In genomic region chr17:41512789-41513547, GRCh38 we compare ENCODE assay signal across 32 cellular contexts. TPM values are rescaled to one million over a fixed set of nuclear protein-coding genes. Genes with fewer than 3 reads are reported as not detected.
DNase-seq lines count a peak whose midpoint lies in the region; ATAC-seq and TF ChIP-seq lines count a peak whose summit lies in the region.
"Had no signal": no experiment of that assay in that cellular context is flagged by ENCODE, and none has a peak within 500 bp of the region (broad histone marks: within the 10 kb centered on the region; RNA-seq: fewer than 3 reads in every experiment).

No MANE protein-coding gene starts in this region.

- no peak overlapping the region for H2BK5ac ChIP-seq in H9 (ENCODE audit: insufficient read length, low read length)

- no peaks in the 10 kb centered on the region for H3K9me3 Mint-ChIP-seq in CD8-positive, alpha-beta T cell
- H3K9me3 Mint-ChIP-seq in H9 = no peaks in the 10 kb centered on the region; a peak in 2 of 5 replicates
- H3K9me3 Mint-ChIP-seq: activated CD8-positive, alpha-beta T cell treated with anti-CD3 and anti-CD28 coated beads for 36 hours; activated naive CD4-positive, alpha-beta T cell treated with anti-CD3 and anti-CD28 coated beads, Interleukin-2, amount 50 U/mL, for 24 hours; activated T-helper 2 cell treated with anti-CD3 and anti-CD28 coated beads, Interferon-gamma antibody, Interleukin-2, Interleukin-4, amounts not matched to agents 10 μg/mL and 5 μg/mL and 100 μg/mL, durations not matched to agents 14 hours and 24 hours and 36 hours; nephron had no signal

- H3K27me3 ChIP-seq in CD8-positive, alpha-beta T cell (ENCODE audit: insufficient read depth, low read length) = no peaks in the 10 kb centered on the region
- no peaks in the 10 kb centered on the region for H3K27me3 ChIP-seq in H9 (ENCODE audit: insufficient read depth, low read length)
- H3K27me3 ChIP-seq: colonic mucosa, thyroid gland had no signal

- H2BK20ac ChIP-seq in H9 (ENCODE audit: low read depth, low read length, poor library complexity, severe bottlenecking) = no peak overlapping the region

- no peak overlapping the region for H3K9ac ChIP-seq in H9 (ENCODE audit: extremely low read depth, insufficient read length, low read length)

- H3K79me1 ChIP-seq in H9 (ENCODE audit: insufficient read depth, low read depth, low read length, poor library complexity, severe bottlenecking) = no peaks in the 10 kb centered on the region

- no peak overlapping the region for H2BK15ac ChIP-seq in H9 (ENCODE audit: low read depth, low read length)

- H3K9me3 ChIP-seq in CD8-positive, alpha-beta T cell (ENCODE audit: low read length) = no peaks in the 10 kb centered on the region
- H3K9me3 ChIP-seq in H9 (ENCODE audit: control insufficient read depth, low read depth, low read length) = no peaks in the 10 kb centered on the region
- H3K9me3 ChIP-seq: colonic mucosa, esophagus muscularis mucosa, heart right ventricle, mucosa of descending colon, stomach, thyroid gland had no signal

- H3K4ac ChIP-seq in H9 (ENCODE audit: low read depth, low read length) = no peak overlapping the region

- H4K91ac ChIP-seq in H9 (ENCODE audit: insufficient read length, low read depth, low read length) = no peak overlapping the region

- no peak overlapping the region for H2BK12ac ChIP-seq in H9 (ENCODE audit: insufficient read length, low read depth, low read length)

- H2AK5ac ChIP-seq in H9 (ENCODE audit: insufficient read length, low read length) = no peak overlapping the region

- H3K27ac Mint-ChIP-seq in CD8-positive, alpha-beta T cell = peak overlapping the region; percentile 5
- peak overlapping the region in 2 of 3 experiments; percentile 27 to 71; a peak in 3 of 7 replicates for H3K27ac Mint-ChIP-seq in H9
- H3K27ac Mint-ChIP-seq: activated CD8-positive, alpha-beta T cell treated with anti-CD3 and anti-CD28 coated beads for 36 hours; activated naive CD4-positive, alpha-beta T cell treated with anti-CD3 and anti-CD28 coated beads, Interleukin-2, amount 50 U/mL, for 24 hours; activated T-helper 2 cell treated with anti-CD3 and anti-CD28 coated beads, Interferon-gamma antibody, Interleukin-2, Interleukin-4, amounts not matched to agents 10 μg/mL and 5 μg/mL and 100 μg/mL, durations not matched to agents 14 hours and 24 hours and 36 hours; B cell; nephron had no signal

- POLR2A ChIA-PET in CD8-positive, alpha-beta T cell (lab: Charles Lee) = no interaction called here

- H3K4me3 ChIP-seq in CD8-positive, alpha-beta T cell (ENCODE audit: low read depth, low read length) = no peak overlapping the region
- H3K4me3 ChIP-seq: colonic mucosa, esophagus muscularis mucosa, heart right ventricle, lung, mucosa of descending colon, stomach, thyroid gland had no signal

- H3K56ac ChIP-seq in H9 (ENCODE audit: insufficient read length, low read depth, low read length) = no peak overlapping the region

- no peak overlapping the region for H3K18ac ChIP-seq in H9 (ENCODE audit: insufficient read length, low read depth, low read length)

- H3K79me2 ChIP-seq in H9 (ENCODE audit: insufficient read depth, low read length) = no peaks in the 10 kb centered on the region

- no CpG with 5 or more reads among the region's 8 CpGs for WGBS in H9 (ENCODE audit: extremely low coverage, insufficient read length, low lambda C conversion rate)

- no peak overlapping the region for H3K4me2 ChIP-seq in H9 (ENCODE audit: insufficient read depth, insufficient read length, low read length)

- H2BK120ac ChIP-seq in H9 (ENCODE audit: low read depth, low read length, poor library complexity, severe bottlenecking) = no peak overlapping the region

- no peaks in the 10 kb centered on the region for H4K20me1 ChIP-seq in H9 (ENCODE audit: control insufficient read depth, insufficient read depth, insufficient read length)

- no peaks in the 10 kb centered on the region for H3K23me2 ChIP-seq in H9 (ENCODE audit: insufficient read length, low read depth, low read length, poor library complexity, severe bottlenecking)

- intact Hi-C loops in CD8-positive, alpha-beta T cell (cut with DNase I, micrococcal nuclease) = no loop called here

- H4K5ac ChIP-seq in H9 (ENCODE audit: insufficient read length, low read depth, low read length) = no peak overlapping the region

- no peak overlapping the region for H3K14ac ChIP-seq in H9 (ENCODE audit: insufficient read depth, low read length)

- DNase-seq in CD8-positive, alpha-beta T cell = no peak
- DNase-seq in H9 (no peak), NCI-H2081 treated with DMSO at 0.1 percent for 48 hours (lab: John Stamatoyannopoulos, UW) (peak; percentile 81), amniotic stem cell (lab: John Stamatoyannopoulos, UW) (no peak)
- DNase-seq: activated CD8-positive, alpha-beta T cell treated with anti-CD3 and anti-CD28 coated beads for 36 hours; colonic mucosa; DMS79 treated with DMSO at 0.1 percent for 48 hours; effector memory CD4-positive, alpha-beta T cell; foreskin melanocyte; heart right ventricle; KBM-7; MM.1S; mucosa of descending colon; NCI-H1930; NCI-H446; Right ventricle myocardium superior; small intestine; stimulated activated CD4-positive, alpha-beta T cell treated with anti-CD3 and anti-CD28 coated beads, Interleukin-1b, Interleukin-23, amount 100 ng/mL, for 48 hours; stimulated activated CD8-positive, alpha-beta memory T cell treated with anti-CD3 and anti-CD28 coated beads, Interleukin-4, amount 100 ng/mL, for 48 hours; stomach; T-helper 2 cell; thyroid gland had no signal

- ATAC-seq in CD8-positive, alpha-beta T cell = no peak
- ATAC-seq in esophagus mucosa (peak; percentile 30), GM21381 (IDR thresholded peaks at IDR 0.05; ENCODE audit: unreplicated experiment) (no peak), HG02571 (IDR thresholded peaks at IDR 0.05; ENCODE audit: unreplicated experiment) (no peak)
- ATAC-seq: activated CD8-positive, alpha-beta T cell treated with anti-CD3 and anti-CD28 coated beads for 36 hours; heart right ventricle; mucosa of descending colon had no signal

- no peaks in the 10 kb centered on the region for H3K36me3 Mint-ChIP-seq in CD8-positive, alpha-beta T cell
- no peaks in the 10 kb centered on the region for H3K36me3 Mint-ChIP-seq in H9 (ENCODE audit: insufficient read depth in 1 of 3, low read depth in 3 of 3)
- H3K36me3 Mint-ChIP-seq: activated naive CD4-positive, alpha-beta T cell treated with anti-CD3 and anti-CD28 coated beads, Interleukin-2, amount 50 U/mL, for 24 hours had no signal

- no peaks in the 10 kb centered on the region for H3K4me1 ChIP-seq in CD8-positive, alpha-beta T cell (ENCODE audit: insufficient read depth, low read length)
- 0 out of 2 replicates have a peak, but pooled peaks cover 3% of the 10 kb centered on the region for H3K4me1 ChIP-seq in H9 (ENCODE audit: insufficient read depth, low read length)
- H3K4me1 ChIP-seq: colonic mucosa, esophagus muscularis mucosa, thyroid gland had no signal

- CTCF ChIA-PET in CD8-positive, alpha-beta T cell (lab: Charles Lee) = no interaction called here

- H4K8ac ChIP-seq in H9 (replicated peaks; ENCODE audit: insufficient read length, low read depth, low read length) = no peak overlapping the region

- H3K23ac ChIP-seq in H9 (ENCODE audit: insufficient read length, low read depth, low read length) = no peak overlapping the region

- no peak overlapping the region for H3T11ph ChIP-seq in H9 (ENCODE audit: low read length)

- no peak for TF ChIP-seq CTCF in CD8-positive, alpha-beta T cell (IDR thresholded peaks at IDR 0.05)
- TF ChIP-seq CTCF in H9 (conservative IDR thresholded peaks at IDR 0.05) = no peak

- peaks cover 4% of the 10 kb centered on the region for H3K27me3 Mint-ChIP-seq in CD8-positive, alpha-beta T cell (ENCODE audit: low read depth)
- no peaks in the 10 kb centered on the region; the same call in 1 of the 2 replicates for H3K27me3 Mint-ChIP-seq in H9 (ENCODE audit: low read depth)
- H3K27me3 Mint-ChIP-seq: activated CD8-positive, alpha-beta T cell treated with anti-CD3 and anti-CD28 coated beads for 36 hours; activated naive CD4-positive, alpha-beta T cell treated with anti-CD3 and anti-CD28 coated beads, Interleukin-2, amount 50 U/mL, for 24 hours had no signal

- no peaks in the 10 kb centered on the region for H3K4me1 Mint-ChIP-seq in CD8-positive, alpha-beta T cell (ENCODE audit: low read depth)
- H3K4me1 Mint-ChIP-seq in H9 = peaks cover 25 to 27% of the 10 kb centered on the region in 2 experiments
- H3K4me1 Mint-ChIP-seq: activated naive CD4-positive, alpha-beta T cell treated with anti-CD3 and anti-CD28 coated beads, Interleukin-2, amount 50 U/mL, for 24 hours; B cell; nephron had no signal

- H3K36me3 ChIP-seq in CD8-positive, alpha-beta T cell (ENCODE audit: insufficient read depth, low read length) = no peaks in the 10 kb centered on the region
- H3K36me3 ChIP-seq: colonic mucosa, esophagus muscularis mucosa, heart right ventricle, stomach, thyroid gland had no signal

- H3K27ac ChIP-seq in CD8-positive, alpha-beta T cell (ENCODE audit: low read depth, low read length) = no peak overlapping the region
- H3K27ac ChIP-seq in H9 (ENCODE audit: insufficient read length, low read depth, low read length) = no peak overlapping the region
- H3K27ac ChIP-seq: colonic mucosa, esophagus muscularis mucosa, heart right ventricle, stomach, thyroid gland had no signal

- H3K4me3 Mint-ChIP-seq in CD8-positive, alpha-beta T cell = no peak overlapping the region
- H3K4me3 Mint-ChIP-seq in H9 = no peak overlapping the region
- H3K4me3 Mint-ChIP-seq: activated CD8-positive, alpha-beta T cell treated with anti-CD3 and anti-CD28 coated beads for 36 hours; activated naive CD4-positive, alpha-beta T cell treated with anti-CD3 and anti-CD28 coated beads, Interleukin-2, amount 50 U/mL, for 24 hours; B cell; nephron had no signal

- H2AFZ ChIP-seq in H9 (ENCODE audit: low read length) = no peak overlapping the region

RNA-seq across cellular contexts. Expression of gene KRT15, which starts 5.7 kb away (rescaled TPM):
- total RNA-seq in CD8-positive, alpha-beta T cell = not detected
- 0.35 and 0.87 TPM in 2 replicates for total RNA-seq in H9 (2021)
- total RNA-seq in esophagus mucosa = 2,810 TPM
- total RNA-seq: activated CD8-positive, alpha-beta T cell treated with anti-CD3 and anti-CD28 coated beads for 36 hours; activated T-helper 2 cell treated with anti-CD3 and anti-CD28 coated beads, Interferon-gamma antibody, Interleukin-2, Interleukin-4, amounts not matched to agents 10 μg/mL and 5 μg/mL and 100 μg/mL, durations not matched to agents 14 hours and 24 hours and 36 hours; B cell; osteocyte; Right ventricle myocardium superior had no signal

RNA-seq across cellular contexts. Expression of gene KRT13, which starts 7.6 kb away (rescaled TPM):
- not detected for total RNA-seq in CD8-positive, alpha-beta T cell
- total RNA-seq in H9 (2021) (not detected in 2 replicates), esophagus mucosa (44,686 TPM)
- total RNA-seq: activated CD8-positive, alpha-beta T cell treated with anti-CD3 and anti-CD28 coated beads for 36 hours; activated T-helper 2 cell treated with anti-CD3 and anti-CD28 coated beads, Interferon-gamma antibody, Interleukin-2, Interleukin-4, amounts not matched to agents 10 μg/mL and 5 μg/mL and 100 μg/mL, durations not matched to agents 14 hours and 24 hours and 36 hours; B cell; heart right ventricle; osteocyte; Right ventricle myocardium superior had no signal

RNA-seq across cellular contexts. Expression of gene KRT19, which starts 15.1 kb away (rescaled TPM):
- not detected for total RNA-seq in CD8-positive, alpha-beta T cell
- total RNA-seq in H9 (2021) = 134 and 143 TPM in 2 replicates
- 366 TPM for total RNA-seq in esophagus mucosa
- total RNA-seq: activated CD8-positive, alpha-beta T cell treated with anti-CD3 and anti-CD28 coated beads for 36 hours; activated T-helper 2 cell treated with anti-CD3 and anti-CD28 coated beads, Interferon-gamma antibody, Interleukin-2, Interleukin-4, amounts not matched to agents 10 μg/mL and 5 μg/mL and 100 μg/mL, durations not matched to agents 14 hours and 24 hours and 36 hours; B cell had no signal

RNA-seq across cellular contexts. Expression of gene KRT36, which starts 23.3 kb away (rescaled TPM):
- total RNA-seq in CD8-positive, alpha-beta T cell = not detected
- total RNA-seq in H9 (2021) (not detected in 2 replicates), esophagus mucosa (not detected)
- total RNA-seq: activated CD8-positive, alpha-beta T cell treated with anti-CD3 and anti-CD28 coated beads for 36 hours; activated T-helper 2 cell treated with anti-CD3 and anti-CD28 coated beads, Interferon-gamma antibody, Interleukin-2, Interleukin-4, amounts not matched to agents 10 μg/mL and 5 μg/mL and 100 μg/mL, durations not matched to agents 14 hours and 24 hours and 36 hours; B cell; colonic mucosa; esophagus muscularis mucosa; heart right ventricle; lung; mucosa of descending colon; osteocyte; Right ventricle myocardium superior; stomach; thyroid gland had no signal

RNA-seq across cellular contexts. Expression of gene KRT35, which starts 32.0 kb away (rescaled TPM):
- not detected for total RNA-seq in CD8-positive, alpha-beta T cell
- total RNA-seq in H9 (2021) (not detected in 2 replicates), esophagus mucosa (not detected)
- total RNA-seq: activated CD8-positive, alpha-beta T cell treated with anti-CD3 and anti-CD28 coated beads for 36 hours; activated T-helper 2 cell treated with anti-CD3 and anti-CD28 coated beads, Interferon-gamma antibody, Interleukin-2, Interleukin-4, amounts not matched to agents 10 μg/mL and 5 μg/mL and 100 μg/mL, durations not matched to agents 14 hours and 24 hours and 36 hours; B cell; colonic mucosa; esophagus muscularis mucosa; heart right ventricle; lung; mucosa of descending colon; osteocyte; Right ventricle myocardium superior; stomach; thyroid gland had no signal

Comparison
In these comparisons a context has a peak if more than half of its experiments do, and no peak if none do; other contexts are left out.
1. RNA of gene KRT15, which starts 5.7 kb away (total RNA-seq): 2,810 TPM in esophagus mucosa (single experiment); 0.35 to 0.87 TPM in H9 and not detected in CD8-positive, alpha-beta T cell; every median in the first group is over 1,000 times any median in the second.
2. RNA of gene KRT13, which starts 7.6 kb away (total RNA-seq): 44,686 TPM in esophagus mucosa (single experiment); not detected in H9 and not detected in CD8-positive, alpha-beta T cell; every median in the first group is over 1,000 times any median in the second.
3. RNA of gene KRT19, which starts 15.1 kb away (total RNA-seq): 366 TPM in esophagus mucosa (single experiment) and 134 to 143 TPM in H9; not detected in CD8-positive, alpha-beta T cell; every median in the first group is over 100 times any median in the second.